Comparison of ENCODE assay signal across 13 cellular contexts in genomic region chr10:61757525-61758397, GRCh38.
DNase-seq lines count a peak whose midpoint lies in the region; ATAC-seq, FAIRE-seq and TF ChIP-seq lines count a peak whose summit lies in the region.
"Had no signal": no experiment of that assay in that cellular context is flagged by ENCODE, and none has a peak within 500 bp of the region (broad histone marks: within the 10 kb centered on the region; RNA-seq: fewer than 3 reads in every experiment).

No MANE protein-coding gene starts in this region.

- POLR2A ChIA-PET in endothelial cell of umbilical vein (lab: Charles Lee) = interaction anchor here (1.2 kb wide), 1 partner anchor 143 kb away, joined by 3 read pairs; no protein-coding TSS in a partner anchor

- no peak overlapping the region for H3K4me2 ChIP-seq in endothelial cell of umbilical vein (ENCODE audit: insufficient read depth, low read length)

- H4K20me1 ChIP-seq in endothelial cell of umbilical vein (replicated peaks; ENCODE audit: control insufficient read depth, extremely low read depth, insufficient read depth, low read length) = no peaks in the 10 kb centered on the region

- H3K27ac Mint-ChIP-seq in Calu3 (ENCODE audit: unreplicated experiment) = peak overlapping the region; percentile 73
- H3K27ac Mint-ChIP-seq: activated naive CD4-positive, alpha-beta T cell treated with anti-CD3 and anti-CD28 coated beads for 36 hours; progenitor cell of endocrine pancreas had no signal

- dilution Hi-C loops in endothelial cell of umbilical vein (cut with MboI; ENCODE audit: extremely low pct_ligation_motif_present, low sequenced_read_pairs) = no loop called here

- H3K4me1 Mint-ChIP-seq in Calu3 (ENCODE audit: low read depth, unreplicated experiment) = peaks cover 73% of the 10 kb centered on the region

- H3K4me3 ChIP-seq in endothelial cell of umbilical vein (replicated peaks in 1 of 3; ENCODE audit: insufficient read depth in 1 of 3, low read depth in 1 of 3, low read length in 3 of 3) (no peak overlapping the region), muscle layer of duodenum (ENCODE audit: low read depth in 1 of 2, low read length in 2 of 2) (no peak overlapping the region)

- no peaks in the 10 kb centered on the region for H3K9me1 ChIP-seq in endothelial cell of umbilical vein (replicated peaks; ENCODE audit: control insufficient read depth, extremely low read depth, insufficient read depth, low read length)

- H3K9ac ChIP-seq in endothelial cell of umbilical vein (replicated peaks; ENCODE audit: extremely low read depth, insufficient read depth, low read length) = no peak overlapping the region

- H3K27ac ChIP-seq in endothelial cell of umbilical vein (ENCODE audit: insufficient read depth, low read depth, low read length) (no peak overlapping the region), muscle layer of duodenum (ENCODE audit: low read length) (peak overlapping the region; percentile 22)

- CTCF ChIA-PET in Calu3 (lab: Charles Lee) (interaction anchor here (0.6 to 1.1 kb wide), 3 partner anchors 11 to 78 kb away, joined by 3 read pairs; no protein-coding TSS in a partner anchor), endothelial cell of umbilical vein (lab: Charles Lee) (interaction anchor here (0.8 to 2.5 kb wide), 7 partner anchors 10 to 139 kb away, joined by 3 to 10 read pairs (median 4); no protein-coding TSS in a partner anchor)

- no peaks in the 10 kb centered on the region for H3K27me3 Mint-ChIP-seq in Calu3 (ENCODE audit: unreplicated experiment)
- H3K27me3 Mint-ChIP-seq: CD4-positive, alpha-beta memory T cell; progenitor cell of endocrine pancreas had no signal

- TF ChIP-seq POLR2A in endothelial cell of umbilical vein (IDR thresholded peaks at IDR 0.05; ENCODE audit: low read depth, low read length) = no peak

- H3K36me3 ChIP-seq in endothelial cell of umbilical vein (ENCODE audit: control insufficient read depth in 2 of 2, extremely low read depth in 1 of 2, insufficient read depth in 2 of 2, low read length in 2 of 2) = no peaks in the 10 kb centered on the region
- no peaks in the 10 kb centered on the region for H3K36me3 ChIP-seq in muscle layer of duodenum (ENCODE audit: control insufficient read depth in 1 of 2, insufficient read depth in 2 of 2, low read length in 2 of 2)

- no peak for FAIRE-seq in endothelial cell of umbilical vein (lab: Jason Lieb, UNC)
- FAIRE-seq: GM12892 had no signal

- H3K4me3 Mint-ChIP-seq in Calu3 (ENCODE audit: low read depth, unreplicated experiment) = no peak overlapping the region
- H3K4me3 Mint-ChIP-seq: activated naive CD4-positive, alpha-beta T cell treated with anti-CD3 and anti-CD28 coated beads for 36 hours; CD4-positive, alpha-beta memory T cell had no signal

- intact Hi-C loops in Calu3 (cut with micrococcal nuclease; ENCODE audit: unreplicated experiment) = no loop called here
- intact Hi-C loops in endothelial cell of umbilical vein (cut with micrococcal nuclease) = no loop called here

- BruUV-seq in Calu3 (replicated peaks; lab: Mats Ljungman, UMichigan) (no TSS peak), endothelial cell of umbilical vein (replicated peaks; lab: Mats Ljungman, UMichigan) (no TSS peak)

- H3K36me3 Mint-ChIP-seq in Calu3 (ENCODE audit: insufficient read depth, unreplicated experiment) = peaks cover 27% of the 10 kb centered on the region

- H3K4me1 ChIP-seq in endothelial cell of umbilical vein (ENCODE audit: control insufficient read depth, extremely low read depth, insufficient read depth, low read length) (peaks cover 15% of the 10 kb centered on the region), muscle layer of duodenum (ENCODE audit: control insufficient read depth in 1 of 2, insufficient read depth in 2 of 2, low read length in 2 of 2) (peaks cover 2 to 10% of the 10 kb centered on the region in 2 donors)

- H3K79me2 ChIP-seq in endothelial cell of umbilical vein (ENCODE audit: control insufficient read depth, insufficient read depth, low read length) = no peaks in the 10 kb centered on the region

- H3K27me3 ChIP-seq in endothelial cell of umbilical vein (ENCODE audit: control insufficient read depth in 2 of 2, insufficient read depth in 2 of 2, low read length in 2 of 2) = no peaks in the 10 kb centered on the region
- H3K27me3 ChIP-seq in muscle layer of duodenum (ENCODE audit: low read depth, low read length) = no peaks in the 10 kb centered on the region

- H3K9me3 Mint-ChIP-seq in Calu3 (ENCODE audit: low read depth, unreplicated experiment) = no peaks in the 10 kb centered on the region
- H3K9me3 Mint-ChIP-seq: activated naive CD4-positive, alpha-beta T cell treated with anti-CD3 and anti-CD28 coated beads for 36 hours had no signal

- DNase-seq in Calu3 = peak; percentile 68
- DNase-seq in OCI-M1 (lab: John Stamatoyannopoulos, UW) = peak; percentile 75
- peak; percentile 67 for DNase-seq in endothelial cell of umbilical vein (ENCODE audit: low read depth, low spot score)
- DNase-seq in SIG-M5 (lab: John Stamatoyannopoulos, UW) = no peak
- no peak for DNase-seq in cerebellar cortex (ENCODE audit: low spot score)
- DNase-seq: activated naive CD4-positive, alpha-beta T cell treated with anti-CD3 and anti-CD28 coated beads for 36 hours; CD4-positive, alpha-beta memory T cell; effector CD8-positive, alpha-beta T cell had no signal

- no peak overlapping the region for H2AFZ ChIP-seq in endothelial cell of umbilical vein (ENCODE audit: low read depth, low read length)

- TF ChIP-seq CTCF in Calu3 (IDR thresholded peaks at IDR 0.05; ENCODE audit: unreplicated experiment) = no peak
- no peak for TF ChIP-seq CTCF in endothelial cell of umbilical vein (IDR thresholded peaks at IDR 0.05; ENCODE audit: extremely low read depth in 1 of 2, insufficient read depth in 1 of 2, low read depth in 1 of 2, low read length in 2 of 2)

- ATAC-seq in GM21367 (IDR thresholded peaks at IDR 0.05; ENCODE audit: unreplicated experiment) (no peak), GM18870 (IDR thresholded peaks at IDR 0.05; ENCODE audit: unreplicated experiment) (no peak)

- H3K9me3 ChIP-seq in endothelial cell of umbilical vein (replicated peaks; ENCODE audit: control insufficient read depth, insufficient read depth, low read length) (no peaks in the 10 kb centered on the region), muscle layer of duodenum (ENCODE audit: control insufficient read depth in 1 of 2, low read length in 2 of 2) (no peaks in the 10 kb centered on the region)

TF ChIP-seq in endothelial cell of umbilical vein, 7 proteins besides CTCF, POLR2A, EP300 and RAD21:
- TF ChIP-seq GATA2 (IDR thresholded peaks at IDR 0.05; ENCODE audit: insufficient read depth, insufficient read length, low read depth, low read length) (peak; percentile 44), FOS (IDR thresholded peaks at IDR 0.05; ENCODE audit: borderline replicate concordance, insufficient read depth, low read length) (peak; percentile 79), JUN (IDR thresholded peaks at IDR 0.05; ENCODE audit: borderline replicate concordance, insufficient read depth, insufficient read length, low read depth) (peak; percentile 71), EZH2 (IDR thresholded peaks at IDR 0.05; ENCODE audit: borderline replicate concordance, low read depth, low read length, severe bottlenecking) (no peak)

Comparison
In these comparisons a context has a peak if more than half of its experiments do, and no peak if none do; other contexts are left out.
1. DNase-seq: peak in Calu3 (single experiment), OCI-M1 (single experiment) and endothelial cell of umbilical vein (single experiment); none in SIG-M5 (single experiment) and cerebellar cortex (single experiment).